Comparison of ENCODE assay signal across 1 cellular context in the genomic region with DNA sequence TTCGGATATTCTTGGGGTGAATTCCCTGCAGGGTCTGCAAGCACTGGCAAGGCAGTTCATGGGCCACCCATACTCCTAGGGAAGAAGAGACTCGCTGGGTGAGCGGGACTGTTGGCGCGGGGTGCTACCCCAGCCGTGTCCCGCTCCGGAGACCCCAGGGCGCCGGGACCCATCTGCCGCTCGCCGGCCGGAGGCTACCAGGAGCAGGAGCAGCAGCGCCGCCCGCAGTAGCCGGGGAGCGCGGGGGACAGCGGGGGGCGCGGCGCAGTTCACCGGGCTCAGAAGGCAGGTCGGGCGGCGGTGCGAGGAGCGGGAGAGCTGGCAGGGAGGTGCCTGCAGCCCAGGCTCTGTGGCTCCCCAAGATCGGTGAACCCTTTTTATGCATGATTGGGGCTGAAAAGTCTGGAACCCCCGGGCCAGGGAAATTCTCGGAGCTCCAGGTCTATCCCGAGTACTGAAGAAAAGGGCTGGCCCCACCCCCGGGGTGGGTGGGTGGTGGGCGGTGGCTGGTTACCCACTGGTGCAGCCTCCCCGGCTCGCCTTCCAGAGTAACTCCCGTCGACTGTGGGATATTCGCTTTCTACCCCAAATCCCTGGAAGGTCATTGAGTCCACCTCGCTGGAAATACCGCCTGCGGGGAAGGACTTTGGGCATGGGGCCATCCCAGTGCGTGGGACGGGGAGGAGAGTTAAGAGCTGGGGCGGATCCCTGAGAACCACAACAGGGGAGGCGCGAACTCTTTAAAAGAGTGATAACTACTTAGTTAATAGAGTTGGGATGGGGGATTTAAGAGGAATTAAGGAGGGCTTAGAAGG.
TF ChIP-seq lines count a peak whose summit lies in the region.

No MANE protein-coding gene starts in this region.

TF ChIP-seq in K562, 482 proteins besides CTCF, POLR2A, EP300 and RAD21:
- TF ChIP-seq, protein P1, sequence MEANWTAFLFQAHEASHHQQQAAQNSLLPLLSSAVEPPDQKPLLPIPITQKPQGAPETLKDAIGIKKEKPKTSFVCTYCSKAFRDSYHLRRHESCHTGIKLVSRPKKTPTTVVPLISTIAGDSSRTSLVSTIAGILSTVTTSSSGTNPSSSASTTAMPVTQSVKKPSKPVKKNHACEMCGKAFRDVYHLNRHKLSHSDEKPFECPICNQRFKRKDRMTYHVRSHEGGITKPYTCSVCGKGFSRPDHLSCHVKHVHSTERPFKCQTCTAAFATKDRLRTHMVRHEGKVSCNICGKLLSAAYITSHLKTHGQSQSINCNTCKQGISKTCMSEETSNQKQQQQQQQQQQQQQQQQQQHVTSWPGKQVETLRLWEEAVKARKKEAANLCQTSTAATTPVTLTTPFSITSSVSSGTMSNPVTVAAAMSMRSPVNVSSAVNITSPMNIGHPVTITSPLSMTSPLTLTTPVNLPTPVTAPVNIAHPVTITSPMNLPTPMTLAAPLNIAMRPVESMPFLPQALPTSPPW (CRISPR knock-in tag; IDR thresholded peaks at IDR 0.05): 0 out of 2 replicates have a peak, but pooled peaks have one; percentile 15
- TF ChIP-seq NFRKB (IDR thresholded peaks at IDR 0.05; ENCODE audit: low read depth) (no peak), ZNF398 (CRISPR knock-in tag; IDR thresholded peaks at IDR 0.05) (no peak), ZNF655 (CRISPR knock-in tag; IDR thresholded peaks at IDR 0.05) (no peak), RBM17 (IDR thresholded peaks at IDR 0.05; ENCODE audit: borderline replicate concordance, low read depth, low read length) (no peak), FOXK1 (CRISPR knock-in tag; IDR thresholded peaks at IDR 0.05; ENCODE audit: borderline replicate concordance) (no peak), ZNF511 (CRISPR knock-in tag; IDR thresholded peaks at IDR 0.05) (no peak), ZNF766 (CRISPR knock-in tag; conservative IDR thresholded peaks at IDR 0.05) (no peak), RCOR1 (IDR thresholded peaks at IDR 0.05; ENCODE audit: borderline replicate concordance in 1 of 2, low read depth in 2 of 2, low read length in 2 of 2) (0 out of 4 replicates have a peak, but pooled peaks of 1 of the 2 experiments have one; percentile 14), ZNF232 (CRISPR knock-in tag; IDR thresholded peaks at IDR 0.05) (no peak), CHD7 (IDR thresholded peaks at IDR 0.05; ENCODE audit: low read depth, low read length) (no peak), SPI1 (IDR thresholded peaks at IDR 0.05; ENCODE audit: borderline replicate concordance, low read depth, low read length) (no peak), EGR1 (conservative IDR thresholded peaks at IDR 0.05) (peak; percentile 43; the same call in 1 of the 2 replicates), CREB3 (tag; conservative IDR thresholded peaks at IDR 0.05; ENCODE audit: low read depth) (no peak), ZNF12 (CRISPR knock-in tag; IDR thresholded peaks at IDR 0.05) (no peak)
- TF ChIP-seq, protein P2, sequence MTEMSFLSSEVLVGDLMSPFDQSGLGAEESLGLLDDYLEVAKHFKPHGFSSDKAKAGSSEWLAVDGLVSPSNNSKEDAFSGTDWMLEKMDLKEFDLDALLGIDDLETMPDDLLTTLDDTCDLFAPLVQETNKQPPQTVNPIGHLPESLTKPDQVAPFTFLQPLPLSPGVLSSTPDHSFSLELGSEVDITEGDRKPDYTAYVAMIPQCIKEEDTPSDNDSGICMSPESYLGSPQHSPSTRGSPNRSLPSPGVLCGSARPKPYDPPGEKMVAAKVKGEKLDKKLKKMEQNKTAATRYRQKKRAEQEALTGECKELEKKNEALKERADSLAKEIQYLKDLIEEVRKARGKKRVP (CRISPR knock-in tag; IDR thresholded peaks at IDR 0.05): no peak
- TF ChIP-seq, protein P3, sequence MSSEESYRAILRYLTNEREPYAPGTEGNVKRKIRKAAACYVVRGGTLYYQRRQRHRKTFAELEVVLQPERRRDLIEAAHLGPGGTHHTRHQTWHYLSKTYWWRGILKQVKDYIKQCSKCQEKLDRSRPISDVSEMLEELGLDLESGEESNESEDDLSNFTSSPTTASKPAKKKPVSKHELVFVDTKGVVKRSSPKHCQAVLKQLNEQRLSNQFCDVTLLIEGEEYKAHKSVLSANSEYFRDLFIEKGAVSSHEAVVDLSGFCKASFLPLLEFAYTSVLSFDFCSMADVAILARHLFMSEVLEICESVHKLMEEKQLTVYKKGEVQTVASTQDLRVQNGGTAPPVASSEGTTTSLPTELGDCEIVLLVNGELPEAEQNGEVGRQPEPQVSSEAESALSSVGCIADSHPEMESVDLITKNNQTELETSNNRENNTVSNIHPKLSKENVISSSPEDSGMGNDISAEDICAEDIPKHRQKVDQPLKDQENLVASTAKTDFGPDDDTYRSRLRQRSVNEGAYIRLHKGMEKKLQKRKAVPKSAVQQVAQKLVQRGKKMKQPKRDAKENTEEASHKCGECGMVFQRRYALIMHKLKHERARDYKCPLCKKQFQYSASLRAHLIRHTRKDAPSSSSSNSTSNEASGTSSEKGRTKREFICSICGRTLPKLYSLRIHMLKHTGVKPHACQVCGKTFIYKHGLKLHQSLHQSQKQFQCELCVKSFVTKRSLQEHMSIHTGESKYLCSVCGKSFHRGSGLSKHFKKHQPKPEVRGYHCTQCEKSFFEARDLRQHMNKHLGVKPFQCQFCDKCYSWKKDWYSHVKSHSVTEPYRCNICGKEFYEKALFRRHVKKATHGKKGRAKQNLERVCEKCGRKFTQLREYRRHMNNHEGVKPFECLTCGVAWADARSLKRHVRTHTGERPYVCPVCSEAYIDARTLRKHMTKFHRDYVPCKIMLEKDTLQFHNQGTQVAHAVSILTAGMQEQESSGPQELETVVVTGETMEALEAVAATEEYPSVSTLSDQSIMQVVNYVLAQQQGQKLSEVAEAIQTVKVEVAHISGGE (CRISPR knock-in tag; IDR thresholded peaks at IDR 0.05): no peak
TF ChIP-seq in K562: peak in this region for 3.
